In the genomic region with DNA sequence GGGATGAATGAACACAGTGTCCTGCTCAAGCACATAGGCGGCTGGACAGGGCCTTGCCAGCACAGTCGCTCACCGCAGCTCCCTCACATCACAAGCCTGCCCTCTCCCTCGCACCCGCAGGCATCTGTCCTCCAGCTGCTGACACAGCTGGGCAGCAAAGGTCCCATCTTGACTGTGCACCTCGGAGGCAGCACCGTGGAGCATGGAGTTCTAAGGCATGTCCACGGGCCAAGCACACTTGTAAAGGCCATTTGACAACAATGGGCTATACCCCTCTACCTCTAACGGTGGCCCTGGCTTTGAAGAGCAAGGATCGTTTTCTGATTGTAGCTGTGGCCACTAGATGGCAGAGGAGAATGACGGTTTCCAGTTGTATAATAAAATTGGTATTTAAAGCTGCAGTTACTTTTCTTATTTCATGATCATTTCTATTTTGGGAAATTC, we compare ENCODE assay signal across 8 cellular contexts. TPM values are rescaled to one million over a fixed set of nuclear protein-coding genes. Genes with fewer than 3 reads are reported as not detected.
A peak's percentile ranks its signal among the peaks of the same experiment; 100 is the strongest.
DNase-seq lines count a peak whose midpoint lies in the region; TF ChIP-seq lines count a peak whose summit lies in the region.

No MANE protein-coding gene starts in this region.

- TF ChIP-seq CTCF in right atrium auricular region (IDR thresholded peaks at IDR 0.05) (peak; percentile 41 to 71), spleen (IDR thresholded peaks at IDR 0.05 in 8 of 11, conservative IDR thresholded peaks at IDR 0.05 in 3 of 11) (peak in 9 of 11 experiments; percentile 28 to 59 (median 51))

- TF ChIP-seq POLR2A in spleen (IDR thresholded peaks at IDR 0.05), result no peak

- no peaks in the 10 kb centered on the region for H3K9me3 ChIP-seq in adipocyte (ENCODE audit: control insufficient read depth, low read length)
- no peaks in the 10 kb centered on the region for H3K9me3 ChIP-seq in right atrium auricular region
- H3K9me3 ChIP-seq in spleen, result no peaks in the 10 kb centered on the region

- H3K27ac ChIP-seq in right atrium auricular region, result no peak overlapping the region
- H3K27ac ChIP-seq in spleen, result no peak overlapping the region

- TF ChIP-seq EP300 in Ishikawa (IDR thresholded peaks at IDR 0.05; ENCODE audit: borderline replicate concordance), result no peak

- H3K27me3 ChIP-seq in adipocyte (replicated peaks; ENCODE audit: control insufficient read depth, insufficient read depth, low read length), result peaks cover 7% of the 10 kb centered on the region
- no peaks in the 10 kb centered on the region for H3K27me3 ChIP-seq in right atrium auricular region
- H3K27me3 ChIP-seq in spleen (replicated peaks in 1 of 7), result peaks cover 0 to 15% (median 0%) of the 10 kb centered on the region in 7 donors

- peak; percentile 5 for DNase-seq in SKM-1 (lab: John Stamatoyannopoulos, UW; ENCODE audit: unreplicated experiment)
- no peak for DNase-seq in SKM-1 treated with dmso at 0.1 percent for 144 hours (lab: John Stamatoyannopoulos, UW; ENCODE audit: unreplicated experiment)
- DNase-seq in adipocyte (ENCODE audit: low read depth), result peak; percentile 69
- DNase-seq in right atrium auricular region (ENCODE audit: low spot score), result no peak
- DNase-seq in spleen, result no peak
- DNase-seq in NCI-H146 (lab: John Stamatoyannopoulos, UW), result no peak
- DNase-seq in cortex of kidney (lab: John Stamatoyannopoulos, UW), result no peak

- intact Hi-C loops in spleen (cut with DNase I; ENCODE audit: low total_unique reads), result loop anchor here (10.0 kb wide), 1 partner anchor 1314 kb away; no protein-coding TSS in a partner anchor

- H3K4me1 ChIP-seq in adipocyte (ENCODE audit: control insufficient read depth, insufficient read depth, low read length) (peaks cover 9% of the 10 kb centered on the region), right atrium auricular region (peaks cover 0 to 5% of the 10 kb centered on the region in 2 donors), spleen (peaks cover 0 to 23% (median 8%) of the 10 kb centered on the region in 6 donors)

- H3K36me3 ChIP-seq in adipocyte (ENCODE audit: control insufficient read depth, insufficient read depth, low read length, severe bottlenecking) (no peaks in the 10 kb centered on the region), right atrium auricular region (no peaks in the 10 kb centered on the region), spleen (no peaks in the 10 kb centered on the region)

- no peak overlapping the region for H3K9ac ChIP-seq in adipocyte (ENCODE audit: low read length)

- WGBS in spleen, 5 donors, result 34 to 45% (median 37%) methylated on average over 9 to 11 of the region's 11 CpGs

- no peak overlapping the region for H3K4me3 ChIP-seq in adipocyte (ENCODE audit: low read length)
- no peak overlapping the region for H3K4me3 ChIP-seq in right atrium auricular region
- no peak overlapping the region for H3K4me3 ChIP-seq in spleen

- TF ChIP-seq RAD21 in Ishikawa (IDR thresholded peaks at IDR 0.05; ENCODE audit: low read depth), result 0 out of 2 replicates have a peak, but pooled peaks have one; percentile 8

TF ChIP-seq in Ishikawa, 13 proteins besides CTCF, POLR2A, EP300 and RAD21:
- TF ChIP-seq CREB1 (IDR thresholded peaks at IDR 0.05; ENCODE audit: low read depth) (no peak), ZBTB7A (IDR thresholded peaks at IDR 0.05; ENCODE audit: low read depth) (no peak), TEAD4 (IDR thresholded peaks at IDR 0.05) (no peak), CEBPB (IDR thresholded peaks at IDR 0.05) (no peak), FOXM1 (IDR thresholded peaks at IDR 0.05; ENCODE audit: borderline replicate concordance, low read depth) (no peak), TAF1 (IDR thresholded peaks at IDR 0.05; ENCODE audit: low read depth) (no peak), YY1 (IDR thresholded peaks at IDR 0.05; ENCODE audit: low read depth) (no peak), EGR1 (IDR thresholded peaks at IDR 0.05) (no peak), NFIC (IDR thresholded peaks at IDR 0.05) (no peak), TCF12 (IDR thresholded peaks at IDR 0.05; ENCODE audit: low read depth) (no peak)
- TF ChIP-seq, protein P1, sequence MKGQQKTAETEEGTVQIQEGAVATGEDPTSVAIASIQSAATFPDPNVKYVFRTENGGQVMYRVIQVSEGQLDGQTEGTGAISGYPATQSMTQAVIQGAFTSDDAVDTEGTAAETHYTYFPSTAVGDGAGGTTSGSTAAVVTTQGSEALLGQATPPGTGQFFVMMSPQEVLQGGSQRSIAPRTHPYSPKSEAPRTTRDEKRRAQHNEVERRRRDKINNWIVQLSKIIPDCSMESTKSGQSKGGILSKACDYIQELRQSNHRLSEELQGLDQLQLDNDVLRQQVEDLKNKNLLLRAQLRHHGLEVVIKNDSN (IDR thresholded peaks at IDR 0.05), result no peak
- TF ChIP-seq, protein P2, sequence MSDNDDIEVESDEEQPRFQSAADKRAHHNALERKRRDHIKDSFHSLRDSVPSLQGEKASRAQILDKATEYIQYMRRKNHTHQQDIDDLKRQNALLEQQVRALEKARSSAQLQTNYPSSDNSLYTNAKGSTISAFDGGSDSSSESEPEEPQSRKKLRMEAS (IDR thresholded peaks at IDR 0.05), result no peak
- TF ChIP-seq, protein P3, sequence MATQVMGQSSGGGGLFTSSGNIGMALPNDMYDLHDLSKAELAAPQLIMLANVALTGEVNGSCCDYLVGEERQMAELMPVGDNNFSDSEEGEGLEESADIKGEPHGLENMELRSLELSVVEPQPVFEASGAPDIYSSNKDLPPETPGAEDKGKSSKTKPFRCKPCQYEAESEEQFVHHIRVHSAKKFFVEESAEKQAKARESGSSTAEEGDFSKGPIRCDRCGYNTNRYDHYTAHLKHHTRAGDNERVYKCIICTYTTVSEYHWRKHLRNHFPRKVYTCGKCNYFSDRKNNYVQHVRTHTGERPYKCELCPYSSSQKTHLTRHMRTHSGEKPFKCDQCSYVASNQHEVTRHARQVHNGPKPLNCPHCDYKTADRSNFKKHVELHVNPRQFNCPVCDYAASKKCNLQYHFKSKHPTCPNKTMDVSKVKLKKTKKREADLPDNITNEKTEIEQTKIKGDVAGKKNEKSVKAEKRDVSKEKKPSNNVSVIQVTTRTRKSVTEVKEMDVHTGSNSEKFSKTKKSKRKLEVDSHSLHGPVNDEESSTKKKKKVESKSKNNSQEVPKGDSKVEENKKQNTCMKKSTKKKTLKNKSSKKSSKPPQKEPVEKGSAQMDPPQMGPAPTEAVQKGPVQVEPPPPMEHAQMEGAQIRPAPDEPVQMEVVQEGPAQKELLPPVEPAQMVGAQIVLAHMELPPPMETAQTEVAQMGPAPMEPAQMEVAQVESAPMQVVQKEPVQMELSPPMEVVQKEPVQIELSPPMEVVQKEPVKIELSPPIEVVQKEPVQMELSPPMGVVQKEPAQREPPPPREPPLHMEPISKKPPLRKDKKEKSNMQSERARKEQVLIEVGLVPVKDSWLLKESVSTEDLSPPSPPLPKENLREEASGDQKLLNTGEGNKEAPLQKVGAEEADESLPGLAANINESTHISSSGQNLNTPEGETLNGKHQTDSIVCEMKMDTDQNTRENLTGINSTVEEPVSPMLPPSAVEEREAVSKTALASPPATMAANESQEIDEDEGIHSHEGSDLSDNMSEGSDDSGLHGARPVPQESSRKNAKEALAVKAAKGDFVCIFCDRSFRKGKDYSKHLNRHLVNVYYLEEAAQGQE (IDR thresholded peaks at IDR 0.05; ENCODE audit: low read depth), result no peak

RNA-seq across cellular contexts. Expression of a gene that starts 53.8 kb away (rescaled TPM):
- 1 to 10 TPM; 2.1 to 2.3 TPM for total RNA-seq in right atrium auricular region
- total RNA-seq in spleen, result 1 to 10 TPM in 1 of 7 donors, under 1 TPM in 4, not detected in 2; 0.09 to 2.0 (median 0.39) TPM
- polyA plus RNA-seq in spleen, result under 1 TPM; 0.18 to 0.33 (median 0.19) TPM

Comparison
In these comparisons a context has a peak if more than half of its experiments do, and no peak if none do; other contexts are left out.
1. DNase-seq: peak in SKM-1 (single experiment) and adipocyte (single experiment); none in SKM-1 treated with dmso at 0.1 percent for 144 hours (single experiment), right atrium auricular region (single experiment), spleen (single experiment), NCI-H146 (single experiment) and cortex of kidney (single experiment).